ENCODE assay signal across 8 cellular contexts in the genomic region with DNA sequence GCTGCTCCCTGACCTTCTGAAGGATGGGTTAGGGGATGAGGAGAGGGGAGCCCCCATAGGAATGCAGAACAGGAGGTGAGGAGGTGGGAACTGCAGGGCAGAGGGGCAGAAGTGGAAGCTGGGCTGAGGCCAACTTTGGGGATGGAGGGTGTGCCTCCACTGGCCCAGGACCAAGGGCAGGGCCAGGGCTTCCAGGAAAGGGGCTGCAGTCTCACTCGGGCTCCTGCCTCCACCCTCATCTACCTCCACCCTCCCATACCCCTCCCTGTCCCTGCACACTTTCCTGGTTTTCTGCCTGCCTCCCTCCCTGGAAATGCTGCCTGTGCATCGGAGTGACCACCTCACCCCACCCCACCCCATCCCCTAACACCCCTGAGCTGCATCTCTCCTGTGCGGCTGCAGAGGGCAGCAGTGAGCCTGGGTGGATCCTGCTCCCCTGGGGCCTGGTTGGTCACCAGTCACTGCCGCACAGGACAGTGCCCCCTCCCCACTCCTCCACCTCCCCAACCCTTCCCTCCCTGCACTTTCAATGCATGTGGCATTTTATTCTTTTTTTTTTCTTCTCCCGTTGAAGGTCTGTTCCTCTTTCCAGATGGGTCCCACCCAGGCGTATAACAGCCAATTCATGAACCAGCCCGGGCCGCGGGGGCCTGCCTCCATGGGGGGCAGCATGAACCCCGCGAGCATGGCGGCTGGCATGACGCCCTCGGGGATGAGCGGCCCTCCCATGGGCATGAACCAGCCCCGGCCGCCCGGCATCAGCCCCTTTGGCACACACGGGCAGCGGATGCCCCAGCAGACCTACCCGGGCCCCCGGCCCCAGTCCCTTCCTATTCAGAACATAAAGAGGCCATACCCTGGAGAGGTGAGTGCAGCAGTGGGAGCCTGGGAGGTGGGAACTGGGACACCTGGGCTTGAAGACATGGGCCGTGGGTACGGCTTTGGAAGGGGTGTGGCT. TPM values are rescaled to one million over a fixed set of nuclear protein-coding genes. Genes with fewer than 3 reads are reported as not detected.
A peak's percentile ranks its signal among the peaks of the same experiment; 100 is the strongest.
DNase-seq lines count a peak whose midpoint lies in the region; ATAC-seq and TF ChIP-seq lines count a peak whose summit lies in the region.

No MANE protein-coding gene starts in this region.

- H3K9me3 ChIP-seq in right atrium auricular region, result no peaks in the 10 kb centered on the region

- peak overlapping the region; percentile 99 for H3K27ac Mint-ChIP-seq in stimulated activated memory B cell treated with anti-CD40 and anti-IgM and Interleukin-4, amounts not matched to agents 10 μg/mL and 1 μg/mL and 100 μg/mL, for 72 hours

- TF ChIP-seq RAD21 in Ishikawa (IDR thresholded peaks at IDR 0.05; ENCODE audit: low read depth), result peak; percentile 69

- peak overlapping the region in 1 of 2 donors; percentile 46 for H3K27ac ChIP-seq in right atrium auricular region

- H3K27me3 Mint-ChIP-seq in stimulated activated memory B cell treated with anti-CD40 and anti-IgM and Interleukin-4, amounts not matched to agents 10 μg/mL and 1 μg/mL and 100 μg/mL, for 72 hours, result no peaks in the 10 kb centered on the region

- peaks cover 92% of the 10 kb centered on the region for H3K4me1 Mint-ChIP-seq in stimulated activated memory B cell treated with anti-CD40 and anti-IgM and Interleukin-4, amounts not matched to agents 10 μg/mL and 1 μg/mL and 100 μg/mL, for 72 hours

- no peak for TF ChIP-seq EP300 in Ishikawa (IDR thresholded peaks at IDR 0.05; ENCODE audit: borderline replicate concordance)

- H3K36me3 ChIP-seq in right atrium auricular region, result peaks cover 89% of the 10 kb centered on the region

- no peak for ATAC-seq in stimulated activated memory B cell treated with anti-CD40 and anti-IgM and Interleukin-4, amounts not matched to agents 10 μg/mL and 1 μg/mL and 100 μg/mL, for 72 hours

- H3K9me3 Mint-ChIP-seq in stimulated activated memory B cell treated with anti-CD40 and anti-IgM and Interleukin-4, amounts not matched to agents 10 μg/mL and 1 μg/mL and 100 μg/mL, for 72 hours, result no peaks in the 10 kb centered on the region

- no peaks in the 10 kb centered on the region for H3K27me3 ChIP-seq in right atrium auricular region

- H3K4me3 Mint-ChIP-seq in stimulated activated memory B cell treated with anti-CD40 and anti-IgM and Interleukin-4, amounts not matched to agents 10 μg/mL and 1 μg/mL and 100 μg/mL, for 72 hours, result no peak overlapping the region

- DNase-seq in CD1c-positive myeloid dendritic cell (ENCODE audit: extremely low spot score) (peak; percentile 44), right atrium auricular region (ENCODE audit: low spot score) (no peak), hippocampal formation (lab: John Stamatoyannopoulos, UW) (no peak), cerebellum (ENCODE audit: low spot score) (no peak), globus pallidus (ENCODE audit: low spot score) (no peak)
- DNase-seq in activated T-cell treated with anti-CD3 and anti-CD28 coated beads, Interleukin-2, amount 50 U/mL, for 48 hours, result peak; percentile 43 to 60

- peak; percentile 29 to 60 for TF ChIP-seq CTCF in right atrium auricular region (IDR thresholded peaks at IDR 0.05)

- H3K36me3 Mint-ChIP-seq in stimulated activated memory B cell treated with anti-CD40 and anti-IgM and Interleukin-4, amounts not matched to agents 10 μg/mL and 1 μg/mL and 100 μg/mL, for 72 hours, result peaks cover 94% of the 10 kb centered on the region

- peaks cover 0 to 19% of the 10 kb centered on the region in 2 donors for H3K4me1 ChIP-seq in right atrium auricular region

- no peak overlapping the region for H3K4me3 ChIP-seq in right atrium auricular region

TF ChIP-seq in Ishikawa, 13 proteins besides CTCF, POLR2A, EP300 and RAD21:
- TF ChIP-seq TEAD4 (IDR thresholded peaks at IDR 0.05), result no peak
- TF ChIP-seq ZBTB7A (IDR thresholded peaks at IDR 0.05; ENCODE audit: low read depth), result peak; percentile 69; the same call in 1 of the 2 replicates

RNA-seq across cellular contexts. Expression of a gene that starts 54.2 kb away (rescaled TPM):
- total RNA-seq in right atrium auricular region, result 10 to 100 TPM; 63.0 to 87.6 TPM
- total RNA-seq in cerebellum, result 10.9 TPM

Comparison
In these comparisons a context has a peak if more than half of its experiments do, and no peak if none do; other contexts are left out.
1. DNase-seq: peak in CD1c-positive myeloid dendritic cell (single experiment) and activated T-cell treated with anti-CD3 and anti-CD28 coated beads, Interleukin-2, amount 50 U/mL, for 48 hours (2 of 2); none in right atrium auricular region (single experiment), hippocampal formation (0 of 2), cerebellum (single experiment) and globus pallidus (single experiment).